22 cellular contexts compared by ENCODE assay signal in genomic region chrY:19549671-19550466, GRCh38.
"Had no signal": no experiment of that assay in that cellular context is flagged by ENCODE, and none has a peak within 500 bp of the region (broad histone marks: within the 10 kb centered on the region; RNA-seq: fewer than 3 reads in every experiment).

No MANE protein-coding gene starts in this region.

- H3K27ac Mint-ChIP-seq: activated naive CD4-positive, alpha-beta T cell treated with anti-CD3 and anti-CD28 coated beads, Interleukin-2, amount 50 U/mL, for 24 hours; activated T-cell treated with anti-CD3 and anti-CD28 coated beads, Interleukin-2, amount 50 U/mL, for 72 hours; nephron; stimulated activated naive CD8-positive, alpha-beta T cell treated with anti-CD3 and anti-CD28 coated beads, Interleukin-15, Interleukin-2, amounts not matched to agents 100 ng/mL and 50 ng/mL, for 24 hours; T-cell; T-helper 2 cell treated with Interferon-gamma antibody and Interleukin-4, amounts not matched to agents 5 μg/mL and 100 μg/mL, for 36 hours had no signal

- H3K4me3 ChIP-seq: hepatocyte, left ventricle myocardium inferior, pancreas, psoas muscle, right atrium auricular region, suprapubic skin, tibial nerve had no signal

- H3K9me3 Mint-ChIP-seq: activated naive CD4-positive, alpha-beta T cell treated with anti-CD3 and anti-CD28 coated beads, Interleukin-2, amount 50 U/mL, for 24 hours; activated T-cell treated with anti-CD3 and anti-CD28 coated beads, Interleukin-2, amount 50 U/mL, for 72 hours; nephron; stimulated activated naive CD8-positive, alpha-beta T cell treated with anti-CD3 and anti-CD28 coated beads, Interleukin-15, Interleukin-2, amounts not matched to agents 100 ng/mL and 50 ng/mL, for 24 hours; T-cell; T-helper 2 cell treated with Interferon-gamma antibody and Interleukin-4, amounts not matched to agents 5 μg/mL and 100 μg/mL, for 36 hours had no signal

- H3K4me1 Mint-ChIP-seq: activated naive CD4-positive, alpha-beta T cell treated with anti-CD3 and anti-CD28 coated beads, Interleukin-2, amount 50 U/mL, for 24 hours; nephron; T-cell had no signal

- H3K27me3 Mint-ChIP-seq: activated naive CD4-positive, alpha-beta T cell treated with anti-CD3 and anti-CD28 coated beads, Interleukin-2, amount 50 U/mL, for 24 hours had no signal

- DNase-seq: activated CD4-positive, alpha-beta T cell treated with anti-CD3 and anti-CD28 coated beads for 1 hour; activated CD4-positive, alpha-beta T cell treated with anti-CD3 and anti-CD28 coated beads, Interleukin-2, amount 50 U/mL, for 4 hours; activated effector memory CD4-positive, alpha-beta T cell treated with anti-CD3 and anti-CD28 coated beads, Interleukin-2, amount 50 U/mL, for 16 hours; activated T-cell treated with anti-CD3 and anti-CD28 coated beads, Interleukin-2, amount 50 U/mL, for 72 hours; central memory CD4-positive, alpha-beta T cell; dermis blood vessel endothelial cell; effector memory CD4-positive, alpha-beta T cell; foreskin keratinocyte; left ventricle myocardium inferior; pancreas; psoas muscle; stimulated activated CD4-positive, alpha-beta T cell treated with anti-CD3 and anti-CD28 coated beads, Interleukin-4, amount 100 ng/mL, for 4 hours; WERI-Rb-1 had no signal

- ATAC-seq: activated T-cell treated with anti-CD3 and anti-CD28 coated beads, Interleukin-2, amount 50 U/mL, for 72 hours; foreskin keratinocyte; pancreas; psoas muscle; T-cell had no signal

- H3K36me3 Mint-ChIP-seq: activated naive CD4-positive, alpha-beta T cell treated with anti-CD3 and anti-CD28 coated beads, Interleukin-2, amount 50 U/mL, for 24 hours; T-cell had no signal

- H3K4me3 Mint-ChIP-seq: activated naive CD4-positive, alpha-beta T cell treated with anti-CD3 and anti-CD28 coated beads, Interleukin-2, amount 50 U/mL, for 24 hours; activated T-cell treated with anti-CD3 and anti-CD28 coated beads, Interleukin-2, amount 50 U/mL, for 72 hours; nephron; stimulated activated naive CD8-positive, alpha-beta T cell treated with anti-CD3 and anti-CD28 coated beads, Interleukin-15, Interleukin-2, amounts not matched to agents 100 ng/mL and 50 ng/mL, for 24 hours; T-cell; T-helper 2 cell treated with Interferon-gamma antibody and Interleukin-4, amounts not matched to agents 5 μg/mL and 100 μg/mL, for 36 hours had no signal
